ENCODE assay signal across 7 cellular contexts in the genomic region with DNA sequence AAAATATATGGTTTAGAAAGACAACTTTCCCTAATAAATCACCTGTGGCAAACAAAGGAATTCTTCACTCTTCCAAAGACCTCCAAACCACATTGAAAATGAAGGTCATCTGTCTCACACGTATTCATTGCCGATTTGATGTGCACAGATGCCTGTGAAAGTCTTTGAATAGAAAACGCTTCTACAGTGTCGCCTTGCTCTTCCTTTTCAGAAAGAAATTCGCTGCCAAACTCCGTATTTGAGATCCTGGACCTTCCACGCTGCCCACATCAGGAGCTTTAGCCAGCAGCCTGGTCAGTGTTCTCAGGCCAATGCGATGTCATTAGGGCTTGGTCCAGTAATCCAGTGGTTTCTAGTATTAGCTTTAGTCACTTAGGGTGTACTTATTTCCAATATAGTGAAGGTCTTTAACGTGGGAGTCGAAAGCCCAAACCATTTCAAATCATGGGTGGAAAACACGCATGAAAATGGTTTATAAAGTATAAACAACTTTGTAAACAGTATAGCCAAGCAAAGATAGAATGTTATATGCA. TPM values are rescaled to one million over a fixed set of nuclear protein-coding genes. Genes with fewer than 3 reads are reported as not detected.
DNase-seq lines count a peak whose midpoint lies in the region; ATAC-seq lines count a peak whose summit lies in the region.

No MANE protein-coding gene starts in this region.

- no peak overlapping the region for H3K27ac ChIP-seq in HUES48 (ENCODE audit: low read depth, low read length)
- H3K27ac ChIP-seq in stomach smooth muscle (ENCODE audit: low read length), result peak overlapping the region; percentile 75

- no peak overlapping the region for H3K9ac ChIP-seq in HUES48 (ENCODE audit: low read depth, low read length)
- H3K9ac ChIP-seq in stomach smooth muscle (ENCODE audit: low read length in 2 of 2), result peak overlapping the region; percentile 68 to 87

- H3K9me3 ChIP-seq in HUES48 (ENCODE audit: control insufficient read depth, insufficient read depth, low read length) (no peaks in the 10 kb centered on the region), stomach smooth muscle (ENCODE audit: control insufficient read depth in 2 of 2, low read length in 2 of 2) (no peaks in the 10 kb centered on the region)

- peak overlapping the region; percentile 89 for H3K4me3 Mint-ChIP-seq in activated naive CD8-positive, alpha-beta T cell
- H3K4me3 Mint-ChIP-seq in immature natural killer cell, result peak overlapping the region; percentile 93 to 99 (median 99)

- H3K27ac Mint-ChIP-seq in activated naive CD8-positive, alpha-beta T cell, result peak overlapping the region; percentile 16
- peak overlapping the region; percentile 87 to 96 (median 94) for H3K27ac Mint-ChIP-seq in immature natural killer cell

- H3K27me3 Mint-ChIP-seq in activated naive CD8-positive, alpha-beta T cell, result no peaks in the 10 kb centered on the region
- no peaks in the 10 kb centered on the region for H3K27me3 Mint-ChIP-seq in immature natural killer cell (ENCODE audit: low read depth in 3 of 3)

- H3K27me3 ChIP-seq in HUES48 (ENCODE audit: control insufficient read depth, insufficient read depth, low read length), result peaks cover 10% of the 10 kb centered on the region
- H3K27me3 ChIP-seq in stomach smooth muscle (ENCODE audit: control insufficient read depth in 1 of 2, insufficient read depth in 2 of 2, low read length in 2 of 2), result no peaks in the 10 kb centered on the region

- H3K4me1 Mint-ChIP-seq in activated naive CD8-positive, alpha-beta T cell (ENCODE audit: low read depth), result peaks cover 14% of the 10 kb centered on the region
- H3K4me1 Mint-ChIP-seq in immature natural killer cell, result peaks cover 5 to 24% of the 10 kb centered on the region in 2 donors

- H3K36me3 ChIP-seq in HUES48 (ENCODE audit: control insufficient read depth, insufficient read depth, low read length), result no peaks in the 10 kb centered on the region
- H3K36me3 ChIP-seq in stomach smooth muscle (ENCODE audit: control insufficient read depth in 2 of 2, insufficient read depth in 2 of 2, low read length in 2 of 2), result no peaks in the 10 kb centered on the region

- DNase-seq in immature natural killer cell (no peak), ecto neural progenitor cell (ENCODE audit: low spot score) (no peak), NCI-H1694 (lab: John Stamatoyannopoulos, UW) (no peak)

- 0 out of 2 replicates have a peak overlapping the region, but pooled peaks have one; percentile 59 for H3K4me3 ChIP-seq in HUES48 (ENCODE audit: low read depth, low read length)
- peak overlapping the region; percentile 77 to 89 for H3K4me3 ChIP-seq in stomach smooth muscle (ENCODE audit: low read length in 2 of 2)

- H3K36me3 Mint-ChIP-seq in activated naive CD8-positive, alpha-beta T cell, result no peaks in the 10 kb centered on the region
- no peaks in the 10 kb centered on the region for H3K36me3 Mint-ChIP-seq in immature natural killer cell

- ATAC-seq in GM18858 (IDR thresholded peaks at IDR 0.05; ENCODE audit: unreplicated experiment), result no peak

- H3K4me1 ChIP-seq in HUES48 (ENCODE audit: control insufficient read depth, insufficient read depth, low read length) (no peaks in the 10 kb centered on the region), stomach smooth muscle (ENCODE audit: control insufficient read depth, insufficient read depth, low read length) (peaks cover 5% of the 10 kb centered on the region)

- H3K9me3 Mint-ChIP-seq in activated naive CD8-positive, alpha-beta T cell (ENCODE audit: low read depth), result no peaks in the 10 kb centered on the region
- H3K9me3 Mint-ChIP-seq in immature natural killer cell, result no peaks in the 10 kb centered on the region

RNA-seq across cellular contexts. Expression of a gene that starts 22.1 kb away (rescaled TPM):
- polyA plus RNA-seq in immature natural killer cell, result 10 to 100 TPM; 17.0 to 96.4 (median 68.9) TPM
